ENCODE assay signal across 13 cellular contexts in the genomic region with DNA sequence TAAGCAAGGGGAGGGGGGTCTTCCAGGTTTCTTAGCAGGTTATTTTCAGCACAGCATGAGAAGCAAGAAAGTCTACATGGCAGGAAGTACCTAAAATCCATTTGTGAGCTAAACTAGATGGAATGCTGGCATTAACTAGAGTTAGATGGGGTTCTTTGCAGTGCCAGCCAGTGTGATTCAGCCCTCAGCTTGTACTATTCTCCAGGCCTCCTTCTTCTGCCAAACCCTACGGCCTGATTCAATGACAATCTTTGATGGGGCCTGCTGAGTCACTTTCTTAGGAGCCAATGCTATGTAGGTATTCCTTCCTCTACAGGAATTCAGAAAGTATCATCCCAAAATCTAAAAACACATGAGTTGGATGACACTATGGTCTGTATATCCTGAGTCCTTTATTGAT. TPM values are rescaled to one million over a fixed set of nuclear protein-coding genes. Genes with fewer than 3 reads are reported as not detected.
DNase-seq lines count a peak whose midpoint lies in the region; ATAC-seq and TF ChIP-seq lines count a peak whose summit lies in the region.
"Not testable (repeated sequence)": the region's sequence is repeated elsewhere in the genome, so short reads cannot be mapped to it uniquely, and the experiment has no call there.
"Had no signal": no experiment of that assay in that cellular context is flagged by ENCODE, and none has a peak within 500 bp of the region (broad histone marks: within the 10 kb centered on the region; RNA-seq: fewer than 3 reads in every experiment).

No MANE protein-coding gene starts in this region.

- not testable (repeated sequence) for H3K9me3 ChIP-seq in MG63; aorta (ENCODE audit: control insufficient read depth, low read length)

- not testable (repeated sequence) for H3K9me3 Mint-ChIP-seq in MCF 10A (ENCODE audit: unreplicated experiment)

- DNase-seq in HS-27A (ENCODE audit: low read depth) (peak; percentile 11), MG63 (peak; percentile 69), T1000 (lab: John Stamatoyannopoulos, UW) (peak; percentile 10), MCF 10A (ENCODE audit: unreplicated experiment) (peak; percentile 18), glomerular visceral epithelial cell (ENCODE audit: extremely low spot score) (peak; percentile 3), retinal pigment epithelial cell (ENCODE audit: low read depth) (peak; percentile 4)
- DNase-seq in aorta = not testable (repeated sequence)

- not testable (repeated sequence) for BruUV-seq in MCF 10A (replicated peaks; lab: Mats Ljungman, UMichigan)

- not testable (repeated sequence) for H3K4me3 ChIP-seq in MG63; retinal pigment epithelial cell (ENCODE audit: low read length); aorta (ENCODE audit: low read length in 2 of 2)

- not testable (repeated sequence) for H3K4me3 Mint-ChIP-seq in MCF 10A (ENCODE audit: unreplicated experiment)

- H3K27ac Mint-ChIP-seq in MCF 10A (ENCODE audit: low read depth, unreplicated experiment) = not testable (repeated sequence)

- 0 to 8% methylated on average over 1 of the region's 1 CpG for WGBS in aorta, 2 donors

- H3K4me1 ChIP-seq in aorta (ENCODE audit: control insufficient read depth in 1 of 2, insufficient read depth in 2 of 2, low read length in 2 of 2) = not testable (repeated sequence)

- H3K27ac ChIP-seq in aorta (ENCODE audit: low read depth in 1 of 2, low read length in 2 of 2) = not testable (repeated sequence)

- not testable (repeated sequence) for TF ChIP-seq CTCF in MCF 10A (IDR thresholded peaks at IDR 0.05; ENCODE audit: unreplicated experiment); retinal pigment epithelial cell (conservative IDR thresholded peaks at IDR 0.05; ENCODE audit: low read depth, low read length)

- POLR2A ChIA-PET in MCF 10A (lab: Yijun Ruan, JAX) = not testable (repeated sequence)

- not testable (repeated sequence) for H3K36me3 ChIP-seq in MG63; aorta (ENCODE audit: control insufficient read depth in 1 of 2, insufficient read depth in 2 of 2, low read length in 1 of 2)

- ATAC-seq in aorta (ENCODE audit: low FRiP score) = peak; percentile 64

- not testable (repeated sequence) for H3K4me1 Mint-ChIP-seq in MCF 10A (ENCODE audit: insufficient read depth, unreplicated experiment)

- peaks cover 17% of the 10 kb centered on the region for H3K27me3 Mint-ChIP-seq in MCF 10A (ENCODE audit: insufficient read depth, unreplicated experiment)

- CTCF ChIA-PET in MCF 10A (lab: Yijun Ruan, JAX) = not testable (repeated sequence)

- not testable (repeated sequence) for H3K36me3 Mint-ChIP-seq in MCF 10A (ENCODE audit: insufficient read depth, unreplicated experiment)

- intact Hi-C loops in MCF 10A (cut with micrococcal nuclease); aorta (cut with DNase I): not testable (repeated sequence)

- not testable (repeated sequence) for H3K27me3 ChIP-seq in MG63; aorta (ENCODE audit: control insufficient read depth in 1 of 2, insufficient read depth in 2 of 2, low read length in 1 of 2)

RNA-seq across cellular contexts. Expression of a gene that starts 26.1 kb away (rescaled TPM):
- not detected in 2 replicates for total RNA-seq in MG63 (2014; rRNA removed; shearing (Covaris generic); ENCODE audit: low replicate concordance)
- total RNA-seq in MCF 10A (2022) (not detected in 2 replicates), aorta (not detected)
- polyA plus RNA-seq in aorta = not detected
- total RNA-seq: CD4-positive, alpha-beta memory T cell; G401; GM12878; H4; HFFc6 had no signal
- polyA plus RNA-seq: AG04450; CD4-positive, alpha-beta memory T cell; GM12878 had no signal
